1 cellular context compared by ENCODE assay signal in the genomic region with DNA sequence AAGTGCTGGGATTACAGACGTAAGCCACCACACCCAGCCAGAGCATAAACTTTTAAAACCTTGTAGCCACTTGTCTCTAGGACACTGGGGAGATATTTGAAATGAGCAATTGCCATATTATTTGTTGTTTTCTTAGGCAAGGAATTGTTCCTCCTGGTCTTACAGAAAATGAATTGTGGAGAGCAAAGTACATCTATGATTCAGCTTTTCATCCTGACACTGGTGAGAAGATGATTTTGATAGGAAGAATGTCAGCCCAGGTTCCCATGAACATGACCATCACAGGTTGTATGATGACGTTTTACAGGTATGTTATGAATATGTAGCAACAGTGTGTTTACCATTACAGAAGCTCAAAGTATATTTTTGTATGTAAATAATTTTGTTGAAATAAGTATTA.
TF ChIP-seq lines count a peak whose summit lies in the region.

No MANE protein-coding gene starts in this region.

TF ChIP-seq in SK-N-SH, 30 proteins besides CTCF, POLR2A, EP300 and RAD21 (continued from another document):
- TF ChIP-seq, protein P1, sequence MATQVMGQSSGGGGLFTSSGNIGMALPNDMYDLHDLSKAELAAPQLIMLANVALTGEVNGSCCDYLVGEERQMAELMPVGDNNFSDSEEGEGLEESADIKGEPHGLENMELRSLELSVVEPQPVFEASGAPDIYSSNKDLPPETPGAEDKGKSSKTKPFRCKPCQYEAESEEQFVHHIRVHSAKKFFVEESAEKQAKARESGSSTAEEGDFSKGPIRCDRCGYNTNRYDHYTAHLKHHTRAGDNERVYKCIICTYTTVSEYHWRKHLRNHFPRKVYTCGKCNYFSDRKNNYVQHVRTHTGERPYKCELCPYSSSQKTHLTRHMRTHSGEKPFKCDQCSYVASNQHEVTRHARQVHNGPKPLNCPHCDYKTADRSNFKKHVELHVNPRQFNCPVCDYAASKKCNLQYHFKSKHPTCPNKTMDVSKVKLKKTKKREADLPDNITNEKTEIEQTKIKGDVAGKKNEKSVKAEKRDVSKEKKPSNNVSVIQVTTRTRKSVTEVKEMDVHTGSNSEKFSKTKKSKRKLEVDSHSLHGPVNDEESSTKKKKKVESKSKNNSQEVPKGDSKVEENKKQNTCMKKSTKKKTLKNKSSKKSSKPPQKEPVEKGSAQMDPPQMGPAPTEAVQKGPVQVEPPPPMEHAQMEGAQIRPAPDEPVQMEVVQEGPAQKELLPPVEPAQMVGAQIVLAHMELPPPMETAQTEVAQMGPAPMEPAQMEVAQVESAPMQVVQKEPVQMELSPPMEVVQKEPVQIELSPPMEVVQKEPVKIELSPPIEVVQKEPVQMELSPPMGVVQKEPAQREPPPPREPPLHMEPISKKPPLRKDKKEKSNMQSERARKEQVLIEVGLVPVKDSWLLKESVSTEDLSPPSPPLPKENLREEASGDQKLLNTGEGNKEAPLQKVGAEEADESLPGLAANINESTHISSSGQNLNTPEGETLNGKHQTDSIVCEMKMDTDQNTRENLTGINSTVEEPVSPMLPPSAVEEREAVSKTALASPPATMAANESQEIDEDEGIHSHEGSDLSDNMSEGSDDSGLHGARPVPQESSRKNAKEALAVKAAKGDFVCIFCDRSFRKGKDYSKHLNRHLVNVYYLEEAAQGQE (IDR thresholded peaks at IDR 0.05; ENCODE audit: low read depth, low read length) = no peak
- TF ChIP-seq FOSL2 (IDR thresholded peaks at IDR 0.05; ENCODE audit: borderline replicate concordance, low read depth) (no peak), RCOR1 (IDR thresholded peaks at IDR 0.05; ENCODE audit: low read length) (no peak)
- TF ChIP-seq, protein P2, sequence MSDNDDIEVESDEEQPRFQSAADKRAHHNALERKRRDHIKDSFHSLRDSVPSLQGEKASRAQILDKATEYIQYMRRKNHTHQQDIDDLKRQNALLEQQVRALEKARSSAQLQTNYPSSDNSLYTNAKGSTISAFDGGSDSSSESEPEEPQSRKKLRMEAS (IDR thresholded peaks at IDR 0.05; ENCODE audit: low read depth) = no peak
- TF ChIP-seq, protein P3, sequence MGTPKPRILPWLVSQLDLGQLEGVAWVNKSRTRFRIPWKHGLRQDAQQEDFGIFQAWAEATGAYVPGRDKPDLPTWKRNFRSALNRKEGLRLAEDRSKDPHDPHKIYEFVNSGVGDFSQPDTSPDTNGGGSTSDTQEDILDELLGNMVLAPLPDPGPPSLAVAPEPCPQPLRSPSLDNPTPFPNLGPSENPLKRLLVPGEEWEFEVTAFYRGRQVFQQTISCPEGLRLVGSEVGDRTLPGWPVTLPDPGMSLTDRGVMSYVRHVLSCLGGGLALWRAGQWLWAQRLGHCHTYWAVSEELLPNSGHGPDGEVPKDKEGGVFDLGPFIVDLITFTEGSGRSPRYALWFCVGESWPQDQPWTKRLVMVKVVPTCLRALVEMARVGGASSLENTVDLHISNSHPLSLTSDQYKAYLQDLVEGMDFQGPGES (IDR thresholded peaks at IDR 0.05; ENCODE audit: low read depth, low read length) = no peak
